In genomic region chr2:120221616-120222015, GRCh38 we compare ENCODE assay signal across 16 cellular contexts. TPM values are rescaled to one million over a fixed set of nuclear protein-coding genes. Genes with fewer than 3 reads are reported as not detected.
DNase-seq lines count a peak whose midpoint lies in the region; ATAC-seq and TF ChIP-seq lines count a peak whose summit lies in the region.
"Had no signal": no experiment of that assay in that cellular context is flagged by ENCODE, and none has a peak within 500 bp of the region (broad histone marks: within the 10 kb centered on the region; RNA-seq: fewer than 3 reads in every experiment).

No MANE protein-coding gene starts in this region.

- H3K27ac ChIP-seq in OCI-LY1 (ENCODE audit: low read depth, low read length, poor library complexity, severe bottlenecking), result no peak overlapping the region
- H3K27ac ChIP-seq: pancreas, SJCRH30, upper lobe of right lung had no signal

- ATAC-seq in HG03457 (IDR thresholded peaks at IDR 0.05; ENCODE audit: unreplicated experiment), result no peak
- ATAC-seq: pancreas, upper lobe of right lung had no signal

- peaks cover 5% of the 10 kb centered on the region for H3K9me3 Mint-ChIP-seq in T-helper 1 cell treated with Interleukin-12 subunit alpha and Interleukin-12 subunit beta and Interleukin-4 antibody, amounts not matched to agents 30 μg/mL and 1 μg/mL, for 36 hours
- H3K9me3 Mint-ChIP-seq in chondrocyte (ENCODE audit: low read depth), result peaks cover 10% of the 10 kb centered on the region
- peaks cover 6% of the 10 kb centered on the region for H3K9me3 Mint-ChIP-seq in progenitor cell of endocrine pancreas (ENCODE audit: low read depth)

- no peaks in the 10 kb centered on the region for H4K20me1 ChIP-seq in OCI-LY1 (ENCODE audit: insufficient read depth, low read length)

- peaks cover 45% of the 10 kb centered on the region for H3K36me3 Mint-ChIP-seq in T-helper 1 cell treated with Interleukin-12 subunit alpha and Interleukin-12 subunit beta and Interleukin-4 antibody, amounts not matched to agents 30 μg/mL and 1 μg/mL, for 36 hours (ENCODE audit: low read depth)
- peaks cover 11% of the 10 kb centered on the region for H3K36me3 Mint-ChIP-seq in chondrocyte (ENCODE audit: low read depth)
- H3K36me3 Mint-ChIP-seq in progenitor cell of endocrine pancreas (ENCODE audit: insufficient read depth), result peaks cover 21% of the 10 kb centered on the region

- H3K9me3 ChIP-seq in OCI-LY1 (ENCODE audit: low read length), result no peaks in the 10 kb centered on the region
- H3K9me3 ChIP-seq: pancreas, SJCRH30, upper lobe of right lung had no signal

- H3K4me1 Mint-ChIP-seq in T-helper 1 cell treated with Interleukin-12 subunit alpha and Interleukin-12 subunit beta and Interleukin-4 antibody, amounts not matched to agents 30 μg/mL and 1 μg/mL, for 36 hours (ENCODE audit: low read depth), result peaks cover 53% of the 10 kb centered on the region
- H3K4me1 Mint-ChIP-seq in chondrocyte (ENCODE audit: low read depth), result peaks cover 30% of the 10 kb centered on the region
- peaks cover 2% of the 10 kb centered on the region for H3K4me1 Mint-ChIP-seq in progenitor cell of endocrine pancreas (ENCODE audit: low read depth)

- peak overlapping the region; percentile 86 for H3K4me3 ChIP-seq in OCI-LY1 (ENCODE audit: low read depth, low read length, poor library complexity, severe bottlenecking)
- H3K4me3 ChIP-seq: SJCRH30, upper lobe of right lung had no signal

- TF ChIP-seq CTCF in OCI-LY1 (IDR thresholded peaks at IDR 0.05; ENCODE audit: low read length) (no peak), chondrocyte (IDR thresholded peaks at IDR 0.05) (no peak), progenitor cell of endocrine pancreas (IDR thresholded peaks at IDR 0.05; ENCODE audit: unreplicated experiment) (no peak)

- H3K79me2 ChIP-seq in OCI-LY1 (ENCODE audit: insufficient read depth, low read length), result peaks cover 8% of the 10 kb centered on the region; the same call in 1 of the 2 replicates

- in situ Hi-C loops in ACHN (cut with HindIII; ENCODE audit: low pct_ligation_motif_present, low pct_unique_long_range_greater_than_20kb, low sequenced_read_pairs), result no loop called here

- peak overlapping the region; percentile 94 for H3K4me2 ChIP-seq in OCI-LY1 (ENCODE audit: low read length)

- H3K27ac Mint-ChIP-seq in T-helper 1 cell treated with Interleukin-12 subunit alpha and Interleukin-12 subunit beta and Interleukin-4 antibody, amounts not matched to agents 30 μg/mL and 1 μg/mL, for 36 hours, result peak overlapping the region; percentile 92
- H3K27ac Mint-ChIP-seq in chondrocyte (ENCODE audit: unreplicated experiment) (no peak overlapping the region), progenitor cell of endocrine pancreas (no peak overlapping the region)

- DNase-seq in T-helper 1 cell (no peak), chondrocyte (ENCODE audit: low spot score) (no peak), progenitor cell of endocrine pancreas (ENCODE audit: low spot score, unreplicated experiment) (no peak), ACHN (no peak), DMS 273 treated with DMSO at 0.1 percent for 48 hours (lab: John Stamatoyannopoulos, UW) (no peak)
- DNase-seq: 8988T, caudate nucleus, foreskin fibroblast, GDM1, NCI-H446 treated with DMSO at 0.1 percent for 48 hours, SJCRH30, upper lobe of right lung had no signal

- H3K9me2 ChIP-seq in OCI-LY1 (ENCODE audit: low read depth, low read length), result no peaks in the 10 kb centered on the region

- no peaks in the 10 kb centered on the region for H3F3A ChIP-seq in OCI-LY1 (ENCODE audit: insufficient read depth, low read length)

- H3K4me1 ChIP-seq in OCI-LY1 (ENCODE audit: insufficient read depth, low read length, severe bottlenecking), result peaks cover 65% of the 10 kb centered on the region
- H3K4me1 ChIP-seq: SJCRH30 had no signal

- H2AFZ ChIP-seq in OCI-LY1 (ENCODE audit: low read length), result no peak overlapping the region

- H3K9ac ChIP-seq in OCI-LY1 (ENCODE audit: low read length), result no peak overlapping the region; the same call in 1 of the 2 replicates

- H3K27me3 Mint-ChIP-seq in T-helper 1 cell treated with Interleukin-12 subunit alpha and Interleukin-12 subunit beta and Interleukin-4 antibody, amounts not matched to agents 30 μg/mL and 1 μg/mL, for 36 hours (ENCODE audit: low read depth), result no peaks in the 10 kb centered on the region
- H3K27me3 Mint-ChIP-seq in chondrocyte (ENCODE audit: low read depth) (peaks cover 1% of the 10 kb centered on the region), progenitor cell of endocrine pancreas (peaks cover 18% of the 10 kb centered on the region)

- H3K36me3 ChIP-seq in OCI-LY1 (ENCODE audit: insufficient read depth, low read length), result peaks cover 48% of the 10 kb centered on the region
- H3K36me3 ChIP-seq: pancreas, SJCRH30, upper lobe of right lung had no signal

- H3K27me3 ChIP-seq in OCI-LY1 (ENCODE audit: insufficient read depth, low read length), result no peaks in the 10 kb centered on the region
- H3K27me3 ChIP-seq: pancreas, upper lobe of right lung had no signal

- H3K4me3 Mint-ChIP-seq in T-helper 1 cell treated with Interleukin-12 subunit alpha and Interleukin-12 subunit beta and Interleukin-4 antibody, amounts not matched to agents 30 μg/mL and 1 μg/mL, for 36 hours, result peak overlapping the region; percentile 75
- H3K4me3 Mint-ChIP-seq in chondrocyte (ENCODE audit: unreplicated experiment) (peak overlapping the region; percentile 22), progenitor cell of endocrine pancreas (ENCODE audit: low read depth) (peak overlapping the region; percentile 73)

RNA-seq across cellular contexts. Expression of gene TMEM185B, which starts 1.6 kb away (rescaled TPM):
- total RNA-seq in chondrocyte (22.0 to 36.4 TPM (median 36.1 TPM) in 3 replicates), progenitor cell of endocrine pancreas (19.9 and 20.3 TPM in 2 replicates)

RNA-seq across cellular contexts. Expression of gene RALB, which starts 31.0 kb away (rescaled TPM):
- 19.5 to 23.5 TPM (median 23.4 TPM) in 3 replicates for total RNA-seq in chondrocyte
- 26.6 and 30.5 TPM in 2 replicates for total RNA-seq in progenitor cell of endocrine pancreas

Comparison
In these comparisons a context has a peak if more than half of its experiments do, and no peak if none do; other contexts are left out.
1. H3K4me3 Mint-ChIP-seq: peak in every context shown above with its lines; median percentile 75 in T-helper 1 cell treated with Interleukin-12 subunit alpha and Interleukin-12 subunit beta and Interleukin-4 antibody, amounts not matched to agents 30 μg/mL and 1 μg/mL, for 36 hours; 73 in progenitor cell of endocrine pancreas; 22 in chondrocyte.